ENCODE assay signal across 16 cellular contexts in the genomic region with DNA sequence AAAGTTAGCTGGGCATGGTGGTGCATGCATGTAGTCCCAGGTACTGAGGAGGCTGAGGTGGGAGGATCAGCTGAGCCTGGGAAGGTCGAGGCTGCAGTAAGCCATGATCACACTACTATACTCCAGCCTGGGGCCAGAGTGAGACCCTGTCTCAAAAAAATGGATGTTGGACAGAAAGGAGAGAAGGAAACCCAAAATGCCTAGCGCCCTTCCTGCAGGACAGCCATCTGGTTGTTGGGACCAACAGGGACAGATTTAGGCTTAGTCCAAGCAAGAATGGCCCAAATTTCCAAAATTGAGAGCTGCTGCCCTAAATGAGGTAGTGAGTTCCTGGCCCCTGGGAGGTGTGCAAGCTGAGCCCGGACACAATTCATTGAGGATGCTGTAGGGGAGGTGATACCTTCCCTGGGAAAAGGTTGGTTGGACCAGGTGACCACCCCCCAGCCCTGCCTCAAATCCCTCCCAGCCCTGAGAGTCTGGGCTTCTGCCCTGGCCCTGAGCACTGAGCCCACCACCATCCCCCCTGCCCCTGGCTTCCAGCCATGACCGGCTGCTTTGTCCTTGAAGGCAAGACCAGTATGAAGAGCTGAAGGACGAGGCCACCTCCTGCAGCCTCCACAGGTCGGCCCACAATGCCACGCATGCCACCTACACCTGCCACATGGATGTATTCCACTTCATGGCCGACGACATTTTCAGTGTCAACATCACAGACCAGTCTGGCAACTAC. TPM values are rescaled to one million over a fixed set of nuclear protein-coding genes. Genes with fewer than 3 reads are reported as not detected.
DNase-seq lines count a peak whose midpoint lies in the region; ATAC-seq lines count a peak whose summit lies in the region.
"Had no signal": no experiment of that assay in that cellular context is flagged by ENCODE, and none has a peak within 500 bp of the region (broad histone marks: within the 10 kb centered on the region; RNA-seq: fewer than 3 reads in every experiment).

No MANE protein-coding gene starts in this region.

- H3K9me3 Mint-ChIP-seq in activated T-helper 1 cell treated with anti-CD3 and anti-CD28 coated beads, Interleukin-12 subunit alpha, Interleukin-12 subunit beta, Interleukin-2, Interleukin-4 antibody, amounts not matched to agents 30 ng/mL and 10 ng/mL and 1 ng/mL, durations not matched to agents 14 hours and 24 hours and 36 hours, result no peaks in the 10 kb centered on the region
- H3K9me3 Mint-ChIP-seq in natural killer cell treated with Interleukin-12 subunit alpha and Interleukin-12 subunit beta and Interleukin-15 and Interleukin-18, amount 100 ng/mL, for 72 hours, result peaks cover 2% of the 10 kb centered on the region
- H3K9me3 Mint-ChIP-seq: dendritic cell treated with granulocyte-macrophage colony-stimulating factor and Interleukin-4, amounts not matched to agents 40 ng/mL and 50 ng/mL, for 4 days; GM23338; T-cell had no signal

- H3K27ac Mint-ChIP-seq in activated T-helper 1 cell treated with anti-CD3 and anti-CD28 coated beads, Interleukin-12 subunit alpha, Interleukin-12 subunit beta, Interleukin-2, Interleukin-4 antibody, amounts not matched to agents 30 ng/mL and 10 ng/mL and 1 ng/mL, durations not matched to agents 14 hours and 24 hours and 36 hours, result peak overlapping the region; percentile 63
- H3K27ac Mint-ChIP-seq in natural killer cell treated with Interleukin-12 subunit alpha and Interleukin-12 subunit beta and Interleukin-15 and Interleukin-18, amount 100 ng/mL, for 72 hours, result peak overlapping the region in 1 of 2 donors; percentile 89
- H3K27ac Mint-ChIP-seq: dendritic cell treated with granulocyte-macrophage colony-stimulating factor and Interleukin-4, amounts not matched to agents 40 ng/mL and 50 ng/mL, for 4 days; GM23338 had no signal

- ATAC-seq in natural killer cell treated with Interleukin-12 subunit alpha and Interleukin-12 subunit beta and Interleukin-15 and Interleukin-18, amount 100 ng/mL, for 72 hours, result no peak
- ATAC-seq in left colon (no peak), HG03378 (IDR thresholded peaks at IDR 0.05; ENCODE audit: unreplicated experiment) (no peak)
- ATAC-seq: GM23338, Panc1, T-cell had no signal

- DNase-seq in stimulated activated CD4-positive, alpha-beta T cell treated with anti-CD3 and anti-CD28 coated beads, Interleukin-15, amount 100 ng/mL, for 24 hours, result peak; percentile 1
- DNase-seq in stimulated activated CD4-positive, alpha-beta T cell treated with anti-CD3 and anti-CD28 coated beads, Interleukin-4, amount 100 ng/mL, for 1 hour, result no peak
- no peak for DNase-seq in activated T-helper 1 cell treated with anti-CD3 and anti-CD28 coated beads, Interleukin-12 subunit alpha, Interleukin-12 subunit beta, Interleukin-2, Interleukin-4 antibody, amounts not matched to agents 30 ng/mL and 10 ng/mL and 1 ng/mL, durations not matched to agents 14 hours and 24 hours and 36 hours (ENCODE audit: low spot score)
- DNase-seq in natural killer cell treated with Interleukin-12 subunit alpha and Interleukin-12 subunit beta and Interleukin-15 and Interleukin-18, amount 100 ng/mL, for 72 hours (ENCODE audit: low spot score), result peak; percentile 34
- DNase-seq in caudate nucleus (lab: John Stamatoyannopoulos, UW), result no peak
- no peak for DNase-seq in left colon
- DNase-seq in amniotic stem cell (lab: John Stamatoyannopoulos, UW), result no peak
- DNase-seq: activated CD4-positive, alpha-beta T cell treated with anti-CD3 and anti-CD28 coated beads, Interleukin-2, amount 50 U/mL, for 1 hour; NCI-H1417; NCI-H510A; trophoblast cell had no signal

- intact Hi-C loops in activated T-helper 1 cell treated with anti-CD3 and anti-CD28 coated beads, Interleukin-12 subunit alpha, Interleukin-12 subunit beta, Interleukin-2, Interleukin-4 antibody, amounts not matched to agents 30 ng/mL and 10 ng/mL and 1 ng/mL, durations not matched to agents 14 hours and 24 hours and 36 hours (cut with micrococcal nuclease), result no loop called here
- intact Hi-C loops in left colon (cut with DNase I, micrococcal nuclease), result no loop called here

- H3K27me3 Mint-ChIP-seq in activated T-helper 1 cell treated with anti-CD3 and anti-CD28 coated beads, Interleukin-12 subunit alpha, Interleukin-12 subunit beta, Interleukin-2, Interleukin-4 antibody, amounts not matched to agents 30 ng/mL and 10 ng/mL and 1 ng/mL, durations not matched to agents 14 hours and 24 hours and 36 hours (ENCODE audit: insufficient read depth), result peaks cover 2% of the 10 kb centered on the region
- no peaks in the 10 kb centered on the region for H3K27me3 Mint-ChIP-seq in natural killer cell treated with Interleukin-12 subunit alpha and Interleukin-12 subunit beta and Interleukin-15 and Interleukin-18, amount 100 ng/mL, for 72 hours
- H3K27me3 Mint-ChIP-seq: T-cell had no signal

- no peak overlapping the region for H3K4me3 Mint-ChIP-seq in activated T-helper 1 cell treated with anti-CD3 and anti-CD28 coated beads, Interleukin-12 subunit alpha, Interleukin-12 subunit beta, Interleukin-2, Interleukin-4 antibody, amounts not matched to agents 30 ng/mL and 10 ng/mL and 1 ng/mL, durations not matched to agents 14 hours and 24 hours and 36 hours
- H3K4me3 Mint-ChIP-seq in natural killer cell treated with Interleukin-12 subunit alpha and Interleukin-12 subunit beta and Interleukin-15 and Interleukin-18, amount 100 ng/mL, for 72 hours, result no peak overlapping the region
- H3K4me3 Mint-ChIP-seq: dendritic cell treated with granulocyte-macrophage colony-stimulating factor and Interleukin-4, amounts not matched to agents 40 ng/mL and 50 ng/mL, for 4 days; GM23338; T-cell had no signal

- no peak overlapping the region for H3K27ac ChIP-seq in caudate nucleus (ENCODE audit: low read depth, low read length)

- peaks cover 24% of the 10 kb centered on the region for H3K4me1 Mint-ChIP-seq in activated T-helper 1 cell treated with anti-CD3 and anti-CD28 coated beads, Interleukin-12 subunit alpha, Interleukin-12 subunit beta, Interleukin-2, Interleukin-4 antibody, amounts not matched to agents 30 ng/mL and 10 ng/mL and 1 ng/mL, durations not matched to agents 14 hours and 24 hours and 36 hours (ENCODE audit: low read depth)
- peaks cover 18 to 44% of the 10 kb centered on the region in 2 donors for H3K4me1 Mint-ChIP-seq in natural killer cell treated with Interleukin-12 subunit alpha and Interleukin-12 subunit beta and Interleukin-15 and Interleukin-18, amount 100 ng/mL, for 72 hours (ENCODE audit: low read depth in 2 of 2)

- peaks cover 66% of the 10 kb centered on the region for H3K36me3 Mint-ChIP-seq in activated T-helper 1 cell treated with anti-CD3 and anti-CD28 coated beads, Interleukin-12 subunit alpha, Interleukin-12 subunit beta, Interleukin-2, Interleukin-4 antibody, amounts not matched to agents 30 ng/mL and 10 ng/mL and 1 ng/mL, durations not matched to agents 14 hours and 24 hours and 36 hours (ENCODE audit: low read depth)
- peaks cover 18% of the 10 kb centered on the region for H3K36me3 Mint-ChIP-seq in natural killer cell treated with Interleukin-12 subunit alpha and Interleukin-12 subunit beta and Interleukin-15 and Interleukin-18, amount 100 ng/mL, for 72 hours

RNA-seq across cellular contexts. Expression of a gene that starts 35.1 kb away (rescaled TPM):
- total RNA-seq in activated T-helper 1 cell treated with anti-CD3 and anti-CD28 coated beads, Interleukin-12 subunit alpha, Interleukin-12 subunit beta, Interleukin-2, Interleukin-4 antibody, amounts not matched to agents 30 ng/mL and 10 ng/mL and 1 ng/mL, durations not matched to agents 14 hours and 24 hours and 36 hours, result 101 and 104 TPM in 2 replicates
- total RNA-seq in natural killer cell treated with Interleukin-12 subunit alpha and Interleukin-12 subunit beta and Interleukin-15 and Interleukin-18, amount 100 ng/mL, for 72 hours, result 10 to 100 TPM; 58.3 to 64.4 TPM
- 1 to 10 TPM in 1 of 2 donors, under 1 TPM in 1; 0.40 to 1.0 TPM for total RNA-seq in left colon

Comparison
In these comparisons a context has a peak if more than half of its experiments do, and no peak if none do; other contexts are left out.
1. DNase-seq: peak in stimulated activated CD4-positive, alpha-beta T cell treated with anti-CD3 and anti-CD28 coated beads, Interleukin-15, amount 100 ng/mL, for 24 hours (single experiment) and natural killer cell treated with Interleukin-12 subunit alpha and Interleukin-12 subunit beta and Interleukin-15 and Interleukin-18, amount 100 ng/mL, for 72 hours (single experiment); none in stimulated activated CD4-positive, alpha-beta T cell treated with anti-CD3 and anti-CD28 coated beads, Interleukin-4, amount 100 ng/mL, for 1 hour (single experiment), activated T-helper 1 cell treated with anti-CD3 and anti-CD28 coated beads, Interleukin-12 subunit alpha, Interleukin-12 subunit beta, Interleukin-2, Interleukin-4 antibody, amounts not matched to agents 30 ng/mL and 10 ng/mL and 1 ng/mL, durations not matched to agents 14 hours and 24 hours and 36 hours (single experiment), caudate nucleus (0 of 61), left colon (0 of 2) and amniotic stem cell (single experiment).
2. RNA of a gene that starts 35.1 kb away (total RNA-seq): 101 to 104 TPM in activated T-helper 1 cell treated with anti-CD3 and anti-CD28 coated beads, Interleukin-12 subunit alpha, Interleukin-12 subunit beta, Interleukin-2, Interleukin-4 antibody, amounts not matched to agents 30 ng/mL and 10 ng/mL and 1 ng/mL, durations not matched to agents 14 hours and 24 hours and 36 hours and 58.3 to 64.4 TPM in natural killer cell treated with Interleukin-12 subunit alpha and Interleukin-12 subunit beta and Interleukin-15 and Interleukin-18, amount 100 ng/mL, for 72 hours; 0.40 to 1.0 TPM in left colon; every median in the first group is over 10 times any median in the second.